In the genomic region with DNA sequence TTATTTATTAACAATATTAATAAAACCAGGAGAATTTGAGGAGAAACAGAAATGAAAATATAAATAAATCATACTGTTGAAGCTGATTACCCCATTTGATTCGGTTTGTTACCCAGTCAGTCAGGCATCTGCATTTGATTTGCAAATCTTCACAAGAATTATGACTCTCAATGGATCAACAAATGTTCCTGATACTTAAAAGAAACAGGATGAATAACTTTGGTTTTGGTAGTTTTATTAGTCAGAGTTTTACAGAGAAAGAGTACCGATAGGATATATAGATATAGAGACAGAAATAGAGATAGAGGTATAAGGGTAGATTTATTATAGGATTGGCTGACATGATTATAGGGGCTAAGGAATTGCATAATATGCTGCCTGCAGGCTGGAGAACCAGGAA, we compare ENCODE assay signal across 18 cellular contexts.
"Had no signal": no experiment of that assay in that cellular context is flagged by ENCODE, and none has a peak within 500 bp of the region (broad histone marks: within the 10 kb centered on the region; RNA-seq: fewer than 3 reads in every experiment).

No MANE protein-coding gene starts in this region.

- ATAC-seq: activated CD4-positive, CD25-positive, alpha-beta regulatory T cell treated with anti-CD3 and anti-CD28 coated beads, Interleukin-2, amount 50 U/mL, for 24 hours; activated CD8-positive, alpha-beta memory T cell treated with anti-CD3 and anti-CD28 coated beads, Interleukin-2, amount 10 ng/mL, durations not matched to agents 7 days and 5 days; gastroesophageal sphincter; lower lobe of right lung; stimulated activated effector memory CD8-positive, alpha-beta T cell treated with anti-CD3 and anti-CD28 coated beads, Interleukin-12 subunit alpha, Interleukin-12 subunit beta, amount 100 ng/mL, for 72 hours had no signal

- H3K36me3 Mint-ChIP-seq: activated CD8-positive, alpha-beta memory T cell treated with anti-CD3 and anti-CD28 coated beads, Interleukin-2, amount 10 ng/mL, durations not matched to agents 7 days and 5 days; activated naive CD4-positive, alpha-beta T cell treated with anti-CD3 and anti-CD28 coated beads, Interleukin-2, amount 50 U/mL, for 24 hours; stimulated activated effector memory CD8-positive, alpha-beta T cell treated with anti-CD3 and anti-CD28 coated beads, Interleukin-12 subunit alpha, Interleukin-12 subunit beta, amount 100 ng/mL, for 72 hours had no signal

- H3K4me3 ChIP-seq: gastroesophageal sphincter, lower lobe of right lung, right atrium auricular region, smooth muscle cell, tibial nerve, vagina had no signal

- H3K4me1 ChIP-seq: lower lobe of right lung, right atrium auricular region, tibial nerve had no signal

- H3K27me3 ChIP-seq: gastroesophageal sphincter, right atrium auricular region, tibial nerve, vagina had no signal

- H3K4me3 Mint-ChIP-seq: activated CD8-positive, alpha-beta memory T cell treated with anti-CD3 and anti-CD28 coated beads, Interleukin-2, amount 10 ng/mL, durations not matched to agents 7 days and 5 days; activated naive CD4-positive, alpha-beta T cell treated with anti-CD3 and anti-CD28 coated beads, Interleukin-2, amount 50 U/mL, for 24 hours; activated T-cell treated with anti-CD3 and anti-CD28 coated beads, Interleukin-2, amount 50 U/mL, for 24 hours; endodermal cell; stimulated activated effector memory CD8-positive, alpha-beta T cell treated with anti-CD3 and anti-CD28 coated beads, Interleukin-12 subunit alpha, Interleukin-12 subunit beta, amount 100 ng/mL, for 72 hours; T-helper 2 cell treated with Interferon-gamma antibody and Interleukin-4, amounts not matched to agents 5 μg/mL and 100 μg/mL, for 36 hours had no signal

- DNase-seq: activated CD4-positive, alpha-beta T cell treated with anti-CD3 and anti-CD28 coated beads, Interleukin-2, amount 50 U/mL, for 48 hours; activated CD8-positive, alpha-beta memory T cell treated with anti-CD3 and anti-CD28 coated beads, Interleukin-2, amount 10 ng/mL, durations not matched to agents 7 days and 5 days; activated effector memory CD4-positive, alpha-beta T cell treated with Interleukin-2 at 50 U/mL for 16 hours; activated T-cell treated with anti-CD3 and anti-CD28 coated beads, Interleukin-2, amount 50 U/mL, for 24 hours; anterior cingulate cortex; endodermal cell; erythroblast; lower lobe of right lung; midbrain had no signal

- H3K27ac Mint-ChIP-seq: activated CD8-positive, alpha-beta memory T cell treated with anti-CD3 and anti-CD28 coated beads, Interleukin-2, amount 10 ng/mL, durations not matched to agents 7 days and 5 days; activated naive CD4-positive, alpha-beta T cell treated with anti-CD3 and anti-CD28 coated beads, Interleukin-2, amount 50 U/mL, for 24 hours; activated T-cell treated with anti-CD3 and anti-CD28 coated beads, Interleukin-2, amount 50 U/mL, for 24 hours; endodermal cell; stimulated activated effector memory CD8-positive, alpha-beta T cell treated with anti-CD3 and anti-CD28 coated beads, Interleukin-12 subunit alpha, Interleukin-12 subunit beta, amount 100 ng/mL, for 72 hours; T-helper 2 cell treated with Interferon-gamma antibody and Interleukin-4, amounts not matched to agents 5 μg/mL and 100 μg/mL, for 36 hours had no signal

- H3K27me3 Mint-ChIP-seq: activated CD8-positive, alpha-beta memory T cell treated with anti-CD3 and anti-CD28 coated beads, Interleukin-2, amount 10 ng/mL, durations not matched to agents 7 days and 5 days; activated naive CD4-positive, alpha-beta T cell treated with anti-CD3 and anti-CD28 coated beads, Interleukin-2, amount 50 U/mL, for 24 hours; activated T-cell treated with anti-CD3 and anti-CD28 coated beads, Interleukin-2, amount 50 U/mL, for 24 hours had no signal

- H3K4me1 Mint-ChIP-seq: activated CD8-positive, alpha-beta memory T cell treated with anti-CD3 and anti-CD28 coated beads, Interleukin-2, amount 10 ng/mL, durations not matched to agents 7 days and 5 days; activated naive CD4-positive, alpha-beta T cell treated with anti-CD3 and anti-CD28 coated beads, Interleukin-2, amount 50 U/mL, for 24 hours; endodermal cell; stimulated activated effector memory CD8-positive, alpha-beta T cell treated with anti-CD3 and anti-CD28 coated beads, Interleukin-12 subunit alpha, Interleukin-12 subunit beta, amount 100 ng/mL, for 72 hours had no signal

- H3K27ac ChIP-seq: gastroesophageal sphincter, lower lobe of right lung, right atrium auricular region, tibial nerve, vagina had no signal

- H3K4me2 ChIP-seq: smooth muscle cell had no signal

- H3K36me3 ChIP-seq: gastroesophageal sphincter, lower lobe of right lung, right atrium auricular region, tibial nerve, vagina had no signal
